8 cellular contexts compared by ENCODE assay signal in the genomic region with DNA sequence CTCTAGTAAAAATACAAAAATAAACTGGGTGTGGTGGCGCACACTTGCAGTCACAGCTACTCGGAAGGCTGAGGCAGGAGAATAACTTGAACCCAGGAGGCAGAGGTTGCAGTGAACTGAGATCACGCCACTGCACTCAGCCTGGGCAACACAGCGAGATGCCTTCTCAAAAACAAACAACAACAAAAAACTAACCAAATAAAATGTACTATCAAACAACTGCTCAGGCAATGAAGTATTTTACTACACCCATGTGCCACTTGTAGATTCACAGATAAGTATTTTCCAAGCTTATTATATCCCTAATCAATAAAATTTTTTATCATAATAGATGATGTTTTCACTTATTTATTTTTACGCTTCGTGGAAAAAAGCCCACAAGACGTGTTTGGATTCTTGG. TPM values are rescaled to one million over a fixed set of nuclear protein-coding genes. Genes with fewer than 3 reads are reported as not detected.
A peak's percentile ranks its signal among the peaks of the same experiment; 100 is the strongest.
DNase-seq lines count a peak whose midpoint lies in the region; ATAC-seq and TF ChIP-seq lines count a peak whose summit lies in the region.

No MANE protein-coding gene starts in this region.

- H3K4me2 ChIP-seq in mammary epithelial cell (ENCODE audit: insufficient read depth, low read depth, low read length), result peak overlapping the region; percentile 94

- no peak for TF ChIP-seq CTCF in left ventricle myocardium inferior (IDR thresholded peaks at IDR 0.05; ENCODE audit: borderline replicate concordance)
- TF ChIP-seq CTCF in mammary epithelial cell (conservative IDR thresholded peaks at IDR 0.05 in 1 of 2, IDR thresholded peaks at IDR 0.05 in 1 of 2; ENCODE audit: extremely low read depth in 1 of 2, insufficient read depth in 1 of 2, low read depth in 1 of 2, low read length in 2 of 2), result no peak

- WGBS in mammary epithelial cell (ENCODE audit: low coverage, missing lambda C conversion rate), result 56% methylated on average over 7 of the region's 7 CpGs
- 54 to 56% methylated on average over 7 of the region's 7 CpGs for WGBS in aorta, 2 donors

- CTCF ChIA-PET in mammary epithelial cell (lab: Charles Lee; ENCODE audit: low non-redundant PET), result no interaction called here

- intact Hi-C loops in left ventricle myocardium inferior (cut with micrococcal nuclease), result no loop called here
- intact Hi-C loops in left cardiac atrium (cut with DNase I), result loop anchor here in 1 of 2 donors (2.0 kb wide), 1 partner anchor 34 kb away; no protein-coding TSS in a partner anchor
- intact Hi-C loops in mammary epithelial cell (cut with micrococcal nuclease), result loop anchor here (2.0 to 10.0 kb wide), 2 partner anchors 122 to 126 kb away; partner anchors contain the start of gene EXPH5
- intact Hi-C loops in aorta (cut with DNase I), result loop anchor here (2.0 to 5.0 kb wide), 2 partner anchors 30 to 181 kb away; no protein-coding TSS in a partner anchor

- H3K27me3 ChIP-seq in left ventricle myocardium inferior (ENCODE audit: low read depth) (no peaks in the 10 kb centered on the region), mammary epithelial cell (ENCODE audit: insufficient read depth, low read length) (no peaks in the 10 kb centered on the region), mononuclear cell (ENCODE audit: insufficient read depth, low read length) (no peaks in the 10 kb centered on the region), aorta (ENCODE audit: control insufficient read depth in 1 of 2, insufficient read depth in 2 of 2, low read length in 1 of 2) (no peaks in the 10 kb centered on the region)

- BruUV-seq in mammary epithelial cell (replicated peaks; lab: Mats Ljungman, UMichigan), result no TSS peak

- in situ Hi-C loops in mammary epithelial cell (cut with MboI; ENCODE audit: low sequenced_read_pairs in 2 of 2), result no loop called here

- H3K79me2 ChIP-seq in mammary epithelial cell (ENCODE audit: insufficient read depth, low read length), result no peaks in the 10 kb centered on the region

- H4K20me1 ChIP-seq in mammary epithelial cell (ENCODE audit: insufficient read depth, low read length), result no peaks in the 10 kb centered on the region

- H3K27ac ChIP-seq in left ventricle myocardium inferior (replicated peaks) (peak overlapping the region; percentile 99), mammary epithelial cell (ENCODE audit: insufficient read depth, low read depth, low read length) (peak overlapping the region; percentile 96), aorta (ENCODE audit: low read depth in 1 of 2, low read length in 2 of 2) (peak overlapping the region in 1 of 2 donors; percentile 91)

- H2AFZ ChIP-seq in mammary epithelial cell (ENCODE audit: low read depth, low read length), result peak overlapping the region; percentile 88

- H3K9ac ChIP-seq in mammary epithelial cell (ENCODE audit: insufficient read depth, low read length), result peak overlapping the region; percentile 94

- H3K36me3 ChIP-seq in left ventricle myocardium inferior (no peaks in the 10 kb centered on the region), mammary epithelial cell (ENCODE audit: insufficient read depth, low read length) (no peaks in the 10 kb centered on the region), aorta (ENCODE audit: control insufficient read depth in 1 of 2, insufficient read depth in 2 of 2, low read length in 1 of 2) (no peaks in the 10 kb centered on the region)

- no peak for ATAC-seq in left cardiac atrium
- ATAC-seq in aorta (ENCODE audit: low FRiP score), result no peak
- no peak for ATAC-seq in HG03342 (IDR thresholded peaks at IDR 0.05; ENCODE audit: unreplicated experiment)

- H3K4me1 ChIP-seq in left ventricle myocardium inferior (peaks cover 18% of the 10 kb centered on the region), mammary epithelial cell (ENCODE audit: insufficient read depth, low read length) (no peaks in the 10 kb centered on the region), mononuclear cell (ENCODE audit: insufficient read depth, low read length) (peaks cover 12% of the 10 kb centered on the region), aorta (ENCODE audit: control insufficient read depth in 1 of 2, insufficient read depth in 2 of 2, low read length in 2 of 2) (peaks cover 0 to 2% of the 10 kb centered on the region in 2 donors)

- H3K4me3 ChIP-seq in left ventricle myocardium inferior (peak overlapping the region; percentile 81), mammary epithelial cell (replicated peaks in 1 of 3; ENCODE audit: insufficient read depth in 1 of 3, low read depth in 2 of 3, low read length in 3 of 3) (peak overlapping the region; percentile 58 to 70 (median 62)), mononuclear cell (ENCODE audit: low read length) (peak overlapping the region; percentile 61), aorta (ENCODE audit: low read length in 2 of 2) (peak overlapping the region; percentile 15 to 41)

- no peak for DNase-seq in left ventricle myocardium inferior
- no peak for DNase-seq in left cardiac atrium
- DNase-seq in mammary epithelial cell, result no peak
- no peak for DNase-seq in aorta
- no peak for DNase-seq in activated gamma-delta T cell (lab: John Stamatoyannopoulos, UW)
- no peak for DNase-seq in NCI-H446 treated with DMSO at 0.1 percent for 48 hours (lab: John Stamatoyannopoulos, UW)

- no peaks in the 10 kb centered on the region for H3K9me3 ChIP-seq in left ventricle myocardium inferior (replicated peaks)
- no peaks in the 10 kb centered on the region for H3K9me3 ChIP-seq in mammary epithelial cell (replicated peaks; ENCODE audit: insufficient read depth, low read length)
- no peaks in the 10 kb centered on the region for H3K9me3 ChIP-seq in mononuclear cell (ENCODE audit: low read depth, low read length)
- H3K9me3 ChIP-seq in aorta (ENCODE audit: control insufficient read depth, low read length), result no peaks in the 10 kb centered on the region

- dilution Hi-C loops in mammary epithelial cell (cut with HindIII; ENCODE audit: low sequenced_read_pairs), result no loop called here

RNA-seq across cellular contexts. Expression of gene C11orf65, which starts 0.9 kb away (rescaled TPM):
- 0.36 TPM for total RNA-seq in left ventricle myocardium inferior
- total RNA-seq in left cardiac atrium, result under 1 TPM; 0.18 to 0.94 TPM
- total RNA-seq in mammary epithelial cell, result 1 to 10 TPM in 1 of 2 donors, under 1 TPM in 1; 0.67 to 1.1 TPM
- 0.20 TPM for polyA plus RNA-seq in mammary epithelial cell
- not detected for polyA minus RNA-seq in mammary epithelial cell
- 0.31 TPM for total RNA-seq in mononuclear cell
- total RNA-seq in aorta, result under 1 TPM in 1 of 2 donors, not detected in 1; 0.36 TPM
- polyA plus RNA-seq in aorta, result not detected

RNA-seq across cellular contexts. Expression of gene POGLUT3, which starts 31.8 kb away (rescaled TPM):
- total RNA-seq in left ventricle myocardium inferior (11.9 TPM), left cardiac atrium (10 to 100 TPM; 22.5 to 23.3 TPM), mammary epithelial cell (1 to 10 TPM; 1.3 to 4.2 TPM), mononuclear cell (5.6 TPM), aorta (10 to 100 TPM; 42.6 to 49.0 TPM)
- polyA plus RNA-seq in mammary epithelial cell (2.8 TPM), aorta (10 to 100 TPM; 23.4 to 35.7 TPM)
- not detected for polyA minus RNA-seq in mammary epithelial cell

Comparison
In these comparisons a context has a peak if more than half of its experiments do, and no peak if none do; other contexts are left out.
1. H3K4me3 ChIP-seq: peak in every context shown above with its lines; median percentile 81 in left ventricle myocardium inferior; 62 in mammary epithelial cell; 61 in mononuclear cell; 28 in aorta.